In the genomic region with DNA sequence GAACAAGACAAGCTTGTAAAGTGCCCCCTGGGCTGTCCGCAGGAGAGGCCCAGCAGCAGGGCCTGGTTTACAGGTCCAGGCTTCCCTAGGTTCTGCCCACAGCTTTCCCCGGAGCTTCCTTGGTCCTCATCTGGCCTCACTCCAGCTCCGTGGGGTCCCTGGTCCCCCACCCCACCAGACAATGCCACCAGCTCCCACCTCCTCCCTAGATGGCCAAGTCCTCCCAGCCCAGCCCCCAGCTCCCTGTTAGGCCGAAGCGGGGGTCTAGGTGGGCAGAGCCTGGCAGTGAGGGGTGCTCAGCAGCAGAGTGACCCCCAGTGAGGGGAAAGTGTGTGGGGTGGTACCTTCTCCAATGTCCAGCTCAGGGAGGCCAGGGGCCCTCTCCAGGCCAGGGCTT, we compare ENCODE assay signal across 6 cellular contexts.
"Had no signal": no experiment of that assay in that cellular context is flagged by ENCODE, and none has a peak within 500 bp of the region (broad histone marks: within the 10 kb centered on the region; RNA-seq: fewer than 3 reads in every experiment).

No MANE protein-coding gene starts in this region.

- FAIRE-seq: HepG2 had no signal

- H3K27ac ChIP-seq: HL-60 had no signal

- H3K4me2 ChIP-seq: GM23338 had no signal

- H3K9me3 ChIP-seq: HAP-1 had no signal

- DNase-seq: KBM-7 had no signal

- H3K4me3 Mint-ChIP-seq: GM23338, IgD-negative memory B cell had no signal

- H3K4me1 ChIP-seq: HAP-1 had no signal

- H3K4me3 ChIP-seq: GM23338, HAP-1 had no signal

- H3K9me3 Mint-ChIP-seq: GM23338, IgD-negative memory B cell had no signal

- H3K27ac Mint-ChIP-seq: GM23338, IgD-negative memory B cell had no signal

- H2AFZ ChIP-seq: GM23338 had no signal
